ENCODE assay signal across 8 cellular contexts in the genomic region with DNA sequence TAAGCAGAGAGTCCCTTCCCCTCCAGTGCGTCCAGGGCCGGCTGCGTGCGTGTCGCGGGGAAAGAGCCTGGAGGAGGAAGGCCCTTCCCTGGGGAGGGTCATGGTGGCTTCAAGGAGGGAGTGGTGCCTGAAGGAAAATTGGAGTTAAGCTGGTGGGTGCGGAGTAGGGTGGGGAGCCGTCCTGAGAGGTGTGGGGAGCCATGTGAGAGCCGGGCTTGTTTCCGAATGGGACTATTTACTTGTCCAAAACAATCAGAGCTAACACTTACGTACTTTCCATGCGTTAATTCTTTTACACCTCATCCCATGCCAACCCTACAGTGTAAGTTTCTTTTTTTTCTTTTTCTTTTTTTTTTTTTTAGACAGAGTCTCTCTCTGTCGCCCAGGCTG. TPM values are rescaled to one million over a fixed set of nuclear protein-coding genes. Genes with fewer than 3 reads are reported as not detected.
DNase-seq lines count a peak whose midpoint lies in the region; ATAC-seq and TF ChIP-seq lines count a peak whose summit lies in the region.

No MANE protein-coding gene starts in this region.

- H3K27me3 ChIP-seq in OCI-LY1 (ENCODE audit: insufficient read depth, low read length) (no peaks in the 10 kb centered on the region), dorsolateral prefrontal cortex (no peaks in the 10 kb centered on the region)

- H4K20me1 ChIP-seq in OCI-LY1 (ENCODE audit: insufficient read depth, low read length) = no peaks in the 10 kb centered on the region

- TF ChIP-seq CTCF in OCI-LY1 (IDR thresholded peaks at IDR 0.05; ENCODE audit: low read length) = no peak
- no peak for TF ChIP-seq CTCF in dorsolateral prefrontal cortex (IDR thresholded peaks at IDR 0.05 in 54 of 56, conservative IDR thresholded peaks at IDR 0.05 in 2 of 56; ENCODE audit: low read depth in 1 of 56, partially characterized antibody in 56 of 56)

- H3K27me3 Mint-ChIP-seq in naive thymus-derived CD8-positive, alpha-beta T cell = no peaks in the 10 kb centered on the region

- peaks cover 29% of the 10 kb centered on the region for H3K4me1 ChIP-seq in OCI-LY1 (ENCODE audit: insufficient read depth, low read length, severe bottlenecking)

- DNase-seq in AG08396 (ENCODE audit: low spot score) (peak; percentile 58), dorsolateral prefrontal cortex (peak in 2 of 10 donors; percentile 35 to 55), HCEC 1CT (no peak)
- peak in 3 of 10 donors; percentile 5 to 24 (median 23) for DNase-seq in naive thymus-derived CD8-positive, alpha-beta T cell

- H3K36me3 Mint-ChIP-seq in naive thymus-derived CD8-positive, alpha-beta T cell = peaks cover 0 to 35% (median 5%) of the 10 kb centered on the region in 3 donors

- peak overlapping the region; percentile 95 to 98 (median 98) for H3K4me3 Mint-ChIP-seq in naive thymus-derived CD8-positive, alpha-beta T cell

- H3K4me2 ChIP-seq in OCI-LY1 (ENCODE audit: low read length) = peak overlapping the region; percentile 97

- H3K9me3 Mint-ChIP-seq in naive thymus-derived CD8-positive, alpha-beta T cell = no peaks in the 10 kb centered on the region

- no peaks in the 10 kb centered on the region for H3F3A ChIP-seq in OCI-LY1 (ENCODE audit: insufficient read depth, low read length)

- no peak overlapping the region for H3K27ac ChIP-seq in OCI-LY1 (ENCODE audit: low read depth, low read length, poor library complexity, severe bottlenecking)
- H3K27ac ChIP-seq in dorsolateral prefrontal cortex = peak overlapping the region in 36 of 59 donors; percentile 36 to 92 (median 78)

- H3K27ac Mint-ChIP-seq in naive thymus-derived CD8-positive, alpha-beta T cell = peak overlapping the region; percentile 74 to 98 (median 94)

- peaks cover 30% of the 10 kb centered on the region for H3K36me3 ChIP-seq in OCI-LY1 (ENCODE audit: insufficient read depth, low read length)

- H3K4me3 ChIP-seq in OCI-LY1 (ENCODE audit: low read depth, low read length, poor library complexity, severe bottlenecking) = peak overlapping the region; percentile 92
- peak overlapping the region; percentile 62 to 100 (median 94) for H3K4me3 ChIP-seq in dorsolateral prefrontal cortex

- no peak overlapping the region for H2AFZ ChIP-seq in OCI-LY1 (ENCODE audit: low read length)

- no peaks in the 10 kb centered on the region for H3K9me2 ChIP-seq in OCI-LY1 (ENCODE audit: low read depth, low read length)

- peak overlapping the region; percentile 88 for H3K9ac ChIP-seq in OCI-LY1 (ENCODE audit: low read length)

- peaks cover 38% of the 10 kb centered on the region for H3K79me2 ChIP-seq in OCI-LY1 (ENCODE audit: insufficient read depth, low read length)

- POLR2A ChIA-PET in naive thymus-derived CD8-positive, alpha-beta T cell (lab: Charles Lee) = interaction anchor here (0.6 to 1.0 kb wide), 3 partner anchors 10 to 148 kb away, joined by 3 to 4 read pairs (median 3); no protein-coding TSS in a partner anchor

- intact Hi-C loops in dorsolateral prefrontal cortex (cut with DNase I) = loop anchor here (5.0 to 10.0 kb wide), 6 partner anchors 140 to 1300 kb away; a partner anchor contains a TSS

- ATAC-seq in GM19372 (IDR thresholded peaks at IDR 0.05; ENCODE audit: low read depth, unreplicated experiment) (peak; percentile 24), HG02798 (IDR thresholded peaks at IDR 0.05; ENCODE audit: poor library complexity, unreplicated experiment) (no peak), GM21526 (IDR thresholded peaks at IDR 0.05; ENCODE audit: low FRiP score, unreplicated experiment) (no peak)
- ATAC-seq in naive thymus-derived CD8-positive, alpha-beta T cell = no peak

- H3K4me1 Mint-ChIP-seq in naive thymus-derived CD8-positive, alpha-beta T cell = peaks cover 36 to 49% (median 47%) of the 10 kb centered on the region in 4 donors

- no peaks in the 10 kb centered on the region for H3K9me3 ChIP-seq in OCI-LY1 (ENCODE audit: low read length)

RNA-seq across cellular contexts. Expression of a gene that starts 0.8 kb away (rescaled TPM):
- total RNA-seq in dorsolateral prefrontal cortex = 10 to 100 TPM; 19.0 to 47.9 (median 30.3) TPM
- 10 to 100 TPM; 28.5 to 32.5 TPM for total RNA-seq in naive thymus-derived CD8-positive, alpha-beta T cell
- polyA plus RNA-seq in naive thymus-derived CD8-positive, alpha-beta T cell = 10 to 100 TPM in 1 of 3 donors, 1 to 10 TPM in 2; 5.1 to 10.5 (median 6.0) TPM

RNA-seq across cellular contexts. Expression of a gene that starts 0.8 kb away (rescaled TPM):
- 10 to 100 TPM; 23.7 to 72.9 (median 50.7) TPM for total RNA-seq in dorsolateral prefrontal cortex
- total RNA-seq in naive thymus-derived CD8-positive, alpha-beta T cell = 10 to 100 TPM; 40.7 to 41.4 TPM
- 100 to 1,000 TPM; 109 to 134 (median 127) TPM for polyA plus RNA-seq in naive thymus-derived CD8-positive, alpha-beta T cell
